ENCODE assay signal across 19 cellular contexts in the genomic region with DNA sequence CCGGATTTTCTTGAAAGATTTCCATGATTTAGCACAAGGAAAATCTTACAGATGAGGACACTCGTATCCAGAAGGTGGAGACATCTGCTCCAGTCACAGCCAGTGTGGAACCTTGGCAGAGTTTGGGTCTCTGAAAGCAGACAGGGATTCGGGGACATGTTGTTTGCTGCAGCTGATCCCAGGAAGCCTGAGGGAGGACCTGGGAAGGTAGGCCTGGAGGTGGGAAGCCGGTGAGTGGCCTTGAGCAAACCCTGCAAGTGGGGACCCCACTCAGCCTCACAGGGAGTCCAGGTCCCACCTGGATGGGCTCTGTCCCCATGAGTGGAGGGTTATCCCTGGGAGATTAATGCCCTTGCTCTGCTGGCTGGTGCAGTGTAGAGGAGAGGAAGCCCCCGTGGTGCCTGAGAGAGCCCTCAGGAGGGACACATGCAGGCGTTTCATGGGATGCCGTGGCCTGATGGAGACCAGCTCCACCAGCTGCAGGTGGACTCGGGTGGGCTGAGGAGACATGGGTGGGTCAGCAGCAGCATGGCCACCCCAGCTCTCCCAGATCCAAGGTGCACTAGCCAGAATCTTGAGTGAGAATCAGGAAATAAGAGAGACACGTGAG. TPM values are rescaled to one million over a fixed set of nuclear protein-coding genes. Genes with fewer than 3 reads are reported as not detected.
DNase-seq lines count a peak whose midpoint lies in the region; ATAC-seq and TF ChIP-seq lines count a peak whose summit lies in the region.
"Had no signal": no experiment of that assay in that cellular context is flagged by ENCODE, and none has a peak within 500 bp of the region (broad histone marks: within the 10 kb centered on the region; RNA-seq: fewer than 3 reads in every experiment).

No MANE protein-coding gene starts in this region.

- no peaks in the 10 kb centered on the region for H3K9me3 ChIP-seq in endodermal cell (ENCODE audit: control insufficient read depth, low read length)
- H3K9me3 ChIP-seq in ovary: no peaks in the 10 kb centered on the region

- WGBS in endodermal cell (ENCODE audit: insufficient coverage in 1 of 2, insufficient read length in 1 of 2), 2 experiments: 91 to 93% methylated on average over 8 to 9 of the region's 9 CpGs
- WGBS in ovary, 3 donors: 90 to 91% (median 90%) methylated on average over 9 of the region's 9 CpGs

- intact Hi-C loops in natural killer cell (cut with micrococcal nuclease): no loop called here
- intact Hi-C loops in ovary (cut with DNase I): no loop called here

- no peak overlapping the region for H3K4me3 ChIP-seq in endodermal cell (ENCODE audit: low read length)
- no peak overlapping the region for H3K4me3 ChIP-seq in ovary
- H3K4me3 ChIP-seq: GM12878, K562 had no signal

- peaks cover 7 to 12% of the 10 kb centered on the region in 2 donors for H3K4me1 Mint-ChIP-seq in natural killer cell treated with Interleukin-12 subunit alpha and Interleukin-12 subunit beta and Interleukin-15 and Interleukin-18, amount 100 ng/mL, for 72 hours (ENCODE audit: low read depth in 2 of 2)
- H3K4me1 Mint-ChIP-seq in natural killer cell: peaks cover 5 to 9% of the 10 kb centered on the region in 2 donors
- H3K4me1 Mint-ChIP-seq in endodermal cell: no peaks in the 10 kb centered on the region

- DNase-seq in natural killer cell treated with Interleukin-12 subunit alpha and Interleukin-12 subunit beta and Interleukin-15 and Interleukin-18, amount 100 ng/mL, for 72 hours (ENCODE audit: low spot score): peak; percentile 8
- DNase-seq in natural killer cell (no peak), endodermal cell (peak; percentile 30), ovary (peak in 3 of 5 donors; percentile 3 to 8 (median 8))
- no peak for DNase-seq in stimulated activated CD8-positive, alpha-beta memory T cell treated with anti-CD3 and anti-CD28 coated beads, Interleukin-4, amount 100 ng/mL, for 48 hours
- DNase-seq in stimulated activated CD4-positive, alpha-beta T cell treated with anti-CD3 and anti-CD28 coated beads, Interleukin-4, amount 100 ng/mL, for 1 hour: no peak
- DNase-seq: ACHN; Calu3; CD4-positive, CD25-positive, alpha-beta regulatory T cell; NCI-H1436 treated with DMSO at 0.1 percent for 48 hours; NCI-H226; NCI-H526; RPMI8226 had no signal

- H3K27me3 ChIP-seq in endodermal cell (ENCODE audit: control insufficient read depth, insufficient read depth, low read length, poor library complexity, severe bottlenecking): no peaks in the 10 kb centered on the region
- H3K27me3 ChIP-seq in ovary: no peaks in the 10 kb centered on the region

- H3K4me3 Mint-ChIP-seq in natural killer cell treated with Interleukin-12 subunit alpha and Interleukin-12 subunit beta and Interleukin-15 and Interleukin-18, amount 100 ng/mL, for 72 hours: no peak overlapping the region
- H3K4me3 Mint-ChIP-seq in natural killer cell (no peak overlapping the region), endodermal cell (no peak overlapping the region)

- H3K4me1 ChIP-seq in endodermal cell (ENCODE audit: control insufficient read depth, insufficient read depth, low read length): no peaks in the 10 kb centered on the region
- no peaks in the 10 kb centered on the region for H3K4me1 ChIP-seq in ovary (ENCODE audit: insufficient read depth)

- H3K9me3 Mint-ChIP-seq in natural killer cell treated with Interleukin-12 subunit alpha and Interleukin-12 subunit beta and Interleukin-15 and Interleukin-18, amount 100 ng/mL, for 72 hours: peaks cover 6% of the 10 kb centered on the region
- H3K9me3 Mint-ChIP-seq in natural killer cell: peaks cover 4 to 5% of the 10 kb centered on the region in 2 donors
- peaks cover 8% of the 10 kb centered on the region for H3K9me3 Mint-ChIP-seq in endodermal cell

- peaks cover 8% of the 10 kb centered on the region for H3K36me3 Mint-ChIP-seq in natural killer cell treated with Interleukin-12 subunit alpha and Interleukin-12 subunit beta and Interleukin-15 and Interleukin-18, amount 100 ng/mL, for 72 hours
- H3K36me3 Mint-ChIP-seq in natural killer cell: peaks cover 10% of the 10 kb centered on the region
- H3K36me3 Mint-ChIP-seq in endodermal cell (ENCODE audit: low read depth): peaks cover 12% of the 10 kb centered on the region

- TF ChIP-seq CTCF in natural killer cell (IDR thresholded peaks at IDR 0.05): no peak
- no peak for TF ChIP-seq CTCF in endodermal cell (conservative IDR thresholded peaks at IDR 0.05)
- no peak for TF ChIP-seq CTCF in ovary (IDR thresholded peaks at IDR 0.05)

- no peak for TF ChIP-seq POLR2A in ovary (IDR thresholded peaks at IDR 0.05)

- no peak overlapping the region for H3K9ac ChIP-seq in endodermal cell (ENCODE audit: extremely low read depth, low read length, poor library complexity, severe bottlenecking)

- H3K27me3 Mint-ChIP-seq in natural killer cell treated with Interleukin-12 subunit alpha and Interleukin-12 subunit beta and Interleukin-15 and Interleukin-18, amount 100 ng/mL, for 72 hours: peaks cover 0 to 2% of the 10 kb centered on the region in 2 donors
- H3K27me3 Mint-ChIP-seq in natural killer cell (ENCODE audit: low read depth in 2 of 2) (no peaks in the 10 kb centered on the region), endodermal cell (ENCODE audit: insufficient read depth) (peaks cover 2% of the 10 kb centered on the region)

- H3K27ac Mint-ChIP-seq in natural killer cell treated with Interleukin-12 subunit alpha and Interleukin-12 subunit beta and Interleukin-15 and Interleukin-18, amount 100 ng/mL, for 72 hours: no peak overlapping the region
- no peak overlapping the region for H3K27ac Mint-ChIP-seq in natural killer cell
- no peak overlapping the region for H3K27ac Mint-ChIP-seq in endodermal cell
- H3K27ac Mint-ChIP-seq: CD4-positive, CD25-positive, alpha-beta regulatory T cell had no signal

- no peak for ATAC-seq in natural killer cell treated with Interleukin-12 subunit alpha and Interleukin-12 subunit beta and Interleukin-15 and Interleukin-18, amount 100 ng/mL, for 72 hours
- ATAC-seq in natural killer cell: no peak
- no peak for ATAC-seq in activated CD4-positive, CD25-positive, alpha-beta regulatory T cell treated with anti-CD3 and anti-CD28 coated beads, Interleukin-2, amount 50 U/mL, for 24 hours
- ATAC-seq: GM12878, HCT116, K562 had no signal

- peaks cover 20% of the 10 kb centered on the region for H3K36me3 ChIP-seq in endodermal cell (ENCODE audit: control insufficient read depth, insufficient read depth, low read length)
- H3K36me3 ChIP-seq in ovary: peaks cover 3% of the 10 kb centered on the region

- no peak for TF ChIP-seq EP300 in ovary (IDR thresholded peaks at IDR 0.05)

- no peak overlapping the region for H3K27ac ChIP-seq in endodermal cell (ENCODE audit: low read depth, low read length)
- no peak overlapping the region for H3K27ac ChIP-seq in ovary

RNA-seq across cellular contexts. Expression of a gene that starts 7.8 kb away (rescaled TPM):
- total RNA-seq in natural killer cell treated with Interleukin-12 subunit alpha and Interleukin-12 subunit beta and Interleukin-15 and Interleukin-18, amount 100 ng/mL, for 72 hours: 10 to 100 TPM; 38.2 to 78.3 TPM
- total RNA-seq in natural killer cell: 10 to 100 TPM; 15.6 to 26.7 (median 24.7) TPM
- 10 to 100 TPM; 50.2 to 53.1 TPM for total RNA-seq in endodermal cell
- 51.4 TPM for polyA plus RNA-seq in endodermal cell (2013, experiment 1 of 2)
- 44.0 TPM for polyA plus RNA-seq in endodermal cell (2013, experiment 2 of 2)
- total RNA-seq in ovary: 10 to 100 TPM; 27.2 to 53.2 (median 30.4) TPM
- polyA plus RNA-seq in ovary: 10 to 100 TPM in 1 of 2 donors, 1 to 10 TPM in 1; 9.7 to 45.4 TPM

RNA-seq across cellular contexts. Expression of a gene that starts 12.9 kb away (rescaled TPM):
- total RNA-seq in natural killer cell treated with Interleukin-12 subunit alpha and Interleukin-12 subunit beta and Interleukin-15 and Interleukin-18, amount 100 ng/mL, for 72 hours: not detected
- total RNA-seq in natural killer cell (not detected), endodermal cell (not detected), ovary (1 to 10 TPM in 2 of 7 donors, not detected in 5; 2.3 to 5.3 TPM)
- not detected for polyA plus RNA-seq in endodermal cell (2013, experiment 1 of 2)
- polyA plus RNA-seq in endodermal cell (2013, experiment 2 of 2): not detected
- polyA plus RNA-seq in ovary: not detected
- total RNA-seq: Calu3; CD4-positive, CD25-positive, alpha-beta regulatory T cell; G401; GM12878; K562; OCI-LY7 had no signal
- polyA plus RNA-seq: CD4-positive, CD25-positive, alpha-beta regulatory T cell; GM12878; K562 had no signal

RNA-seq across cellular contexts. Expression of a gene that starts 28.7 kb away (rescaled TPM):
- 1 to 10 TPM; 3.7 to 7.7 TPM for total RNA-seq in natural killer cell treated with Interleukin-12 subunit alpha and Interleukin-12 subunit beta and Interleukin-15 and Interleukin-18, amount 100 ng/mL, for 72 hours
- 1 to 10 TPM; 3.2 to 5.3 (median 3.6) TPM for total RNA-seq in natural killer cell
- total RNA-seq in endodermal cell: 10 to 100 TPM; 43.2 to 54.5 TPM
- 21.4 TPM for polyA plus RNA-seq in endodermal cell (2013, experiment 1 of 2)
- polyA plus RNA-seq in endodermal cell (2013, experiment 2 of 2): 20.9 TPM
- 10 to 100 TPM in 6 of 7 donors, 1 to 10 TPM in 1; 7.0 to 19.9 (median 14.8) TPM for total RNA-seq in ovary
- polyA plus RNA-seq in ovary: 10 to 100 TPM in 1 of 2 donors, 1 to 10 TPM in 1; 3.4 to 10.2 TPM

RNA-seq across cellular contexts. Expression of a gene that starts 37.6 kb away (rescaled TPM):
- total RNA-seq in natural killer cell treated with Interleukin-12 subunit alpha and Interleukin-12 subunit beta and Interleukin-15 and Interleukin-18, amount 100 ng/mL, for 72 hours: not detected
- not detected for total RNA-seq in natural killer cell
- not detected for total RNA-seq in endodermal cell
- not detected for polyA plus RNA-seq in endodermal cell (2013, experiment 1 of 2)
- not detected for polyA plus RNA-seq in endodermal cell (2013, experiment 2 of 2)
- 1 to 10 TPM in 4 of 7 donors, not detected in 3; 1.4 to 7.8 (median 4.8) TPM for total RNA-seq in ovary
- not detected for polyA plus RNA-seq in ovary
- total RNA-seq: Calu3; CD4-positive, CD25-positive, alpha-beta regulatory T cell; G401; GM12878; K562; OCI-LY7 had no signal
- polyA plus RNA-seq: CD4-positive, CD25-positive, alpha-beta regulatory T cell; GM12878; K562 had no signal

RNA-seq across cellular contexts. Expression of a gene that starts 53.2 kb away (rescaled TPM):
- not detected for total RNA-seq in natural killer cell treated with Interleukin-12 subunit alpha and Interleukin-12 subunit beta and Interleukin-15 and Interleukin-18, amount 100 ng/mL, for 72 hours
- total RNA-seq in natural killer cell: not detected
- not detected for total RNA-seq in endodermal cell
- polyA plus RNA-seq in endodermal cell (2013, experiment 1 of 2): not detected
- not detected for polyA plus RNA-seq in endodermal cell (2013, experiment 2 of 2)
- total RNA-seq in ovary: 1 to 10 TPM in 4 of 7 donors, under 1 TPM in 1, not detected in 2; 0.71 to 8.8 (median 1.4) TPM
- under 1 TPM; 0.41 to 0.57 TPM for polyA plus RNA-seq in ovary
- total RNA-seq: CD4-positive, CD25-positive, alpha-beta regulatory T cell; G401; GM12878; OCI-LY7 had no signal
- polyA plus RNA-seq: CD4-positive, CD25-positive, alpha-beta regulatory T cell; GM12878 had no signal

Comparison
In these comparisons a context has a peak if more than half of its experiments do, and no peak if none do; other contexts are left out.
1. DNase-seq: peak in natural killer cell treated with Interleukin-12 subunit alpha and Interleukin-12 subunit beta and Interleukin-15 and Interleukin-18, amount 100 ng/mL, for 72 hours (single experiment), endodermal cell (single experiment) and ovary (3 of 5); none in natural killer cell (single experiment), stimulated activated CD8-positive, alpha-beta memory T cell treated with anti-CD3 and anti-CD28 coated beads, Interleukin-4, amount 100 ng/mL, for 48 hours (single experiment) and stimulated activated CD4-positive, alpha-beta T cell treated with anti-CD3 and anti-CD28 coated beads, Interleukin-4, amount 100 ng/mL, for 1 hour (single experiment).